ENCODE assay signal across 9 cellular contexts in genomic region chr18:60372598-60372997, GRCh38.
A peak's percentile ranks its signal among the peaks of the same experiment; 100 is the strongest.
DNase-seq lines count a peak whose midpoint lies in the region; ATAC-seq and TF ChIP-seq lines count a peak whose summit lies in the region.
"Had no signal": no experiment of that assay in that cellular context is flagged by ENCODE, and none has a peak within 500 bp of the region (broad histone marks: within the 10 kb centered on the region; RNA-seq: fewer than 3 reads in every experiment).

Gene MC4R (minus strand): TSS chr18:60372775. CDS start chr18:60372349, 426 bp downstream.

- TF ChIP-seq CTCF in nephron (IDR thresholded peaks at IDR 0.05; ENCODE audit: unreplicated experiment in 3 of 3): no peak

- H3K27me3 Mint-ChIP-seq in nephron (ENCODE audit: low read depth): no peaks in the 10 kb centered on the region
- H3K27me3 Mint-ChIP-seq: IgD-negative memory B cell had no signal

- H3K9me3 Mint-ChIP-seq in nephron: no peaks in the 10 kb centered on the region

- peaks cover 24% of the 10 kb centered on the region for H3K4me1 Mint-ChIP-seq in nephron
- H3K4me1 Mint-ChIP-seq: IgD-negative memory B cell had no signal

- peak within 1 kb of the TSS; percentile 73 to 78 (median 75) for H3K4me3 Mint-ChIP-seq in nephron
- H3K4me3 Mint-ChIP-seq: IgD-negative memory B cell had no signal

- DNase-seq in NCI-H2227 treated with DMSO at 0.1 percent for 48 hours (lab: John Stamatoyannopoulos, UW) (peak; percentile 0), dedifferentiated amniotic fluid mesenchymal stem cell (ENCODE audit: extremely low spot score) (peak; percentile 81), UCSD-AML1 (lab: John Stamatoyannopoulos, UW; ENCODE audit: unreplicated experiment) (no peak)

- H3K36me3 Mint-ChIP-seq in nephron (ENCODE audit: low read depth): no peaks in the 10 kb centered on the region
- H3K36me3 Mint-ChIP-seq: IgD-negative memory B cell had no signal

- ATAC-seq in GM18498 (IDR thresholded peaks at IDR 0.05; ENCODE audit: unreplicated experiment): peak; percentile 56
- ATAC-seq in HG03025 (IDR thresholded peaks at IDR 0.05; ENCODE audit: low FRiP score, unreplicated experiment): no peak
- no peak for ATAC-seq in HG03196 (IDR thresholded peaks at IDR 0.05; ENCODE audit: unreplicated experiment)
- no peak for ATAC-seq in HG03280 (IDR thresholded peaks at IDR 0.05; ENCODE audit: unreplicated experiment)

- H3K27ac Mint-ChIP-seq in nephron: peak within 1 kb of the TSS; percentile 7 to 64 (median 40)
- H3K27ac Mint-ChIP-seq: IgD-negative memory B cell had no signal
